Comparison of ENCODE assay signal across 13 cellular contexts in genomic region chr14:86646688-86647687, GRCh38.
DNase-seq lines count a peak whose midpoint lies in the region; ATAC-seq and TF ChIP-seq lines count a peak whose summit lies in the region.
"Had no signal": no experiment of that assay in that cellular context is flagged by ENCODE, and none has a peak within 500 bp of the region (broad histone marks: within the 10 kb centered on the region; RNA-seq: fewer than 3 reads in every experiment).

No MANE protein-coding gene starts in this region.

- H3K9me3 Mint-ChIP-seq in neural crest cell = peaks cover 8% of the 10 kb centered on the region

- H3K4me3 Mint-ChIP-seq in neural crest cell = no peak overlapping the region

- H3K27me3 Mint-ChIP-seq in neural crest cell (ENCODE audit: low read depth) = peaks cover 2% of the 10 kb centered on the region

- TF ChIP-seq POLR2A in ovary (IDR thresholded peaks at IDR 0.05) = no peak

- H3K9me3 ChIP-seq in ovary = no peaks in the 10 kb centered on the region
- H3K9me3 ChIP-seq: colonic mucosa had no signal

- ATAC-seq in HG03354 (IDR thresholded peaks at IDR 0.05; ENCODE audit: poor library complexity, severe bottlenecking, unreplicated experiment) = no peak

- no peaks in the 10 kb centered on the region for H3K27me3 ChIP-seq in ovary
- H3K27me3 ChIP-seq: colonic mucosa had no signal

- intact Hi-C loops in ovary (cut with DNase I) = no loop called here

- TF ChIP-seq CTCF in LNCaP clone FGC (IDR thresholded peaks at IDR 0.05; ENCODE audit: control insufficient read depth, extremely low read depth, insufficient read depth) (0 out of 2 replicates have a peak, but pooled peaks have one; percentile 6), astrocyte of the spinal cord (IDR thresholded peaks at IDR 0.05; ENCODE audit: low read depth, low read length) (peak; percentile 30), neural crest cell (conservative IDR thresholded peaks at IDR 0.05) (peak; percentile 15), ovary (IDR thresholded peaks at IDR 0.05) (no peak), GM13976 (IDR thresholded peaks at IDR 0.05; ENCODE audit: borderline replicate concordance, control extremely low read depth, extremely low read depth, insufficient read depth, missing control alignments) (no peak)

- H3K4me1 Mint-ChIP-seq in neural crest cell = no peaks in the 10 kb centered on the region

- in situ Hi-C loops in astrocyte of the spinal cord (cut with HindIII; ENCODE audit: low sequenced_read_pairs) (no loop called here), GM13976 (cut with MboI; ENCODE audit: low sequenced_read_pairs, unreplicated experiment) (no loop called here)

- no peaks in the 10 kb centered on the region for H3K36me3 ChIP-seq in ovary
- H3K36me3 ChIP-seq: colonic mucosa had no signal

- peak; percentile 30 for DNase-seq in DMS 273 (lab: John Stamatoyannopoulos, UW; ENCODE audit: unreplicated experiment)
- no peak for DNase-seq in DMS 273 treated with DMSO at 0.1 percent for 48 hours (lab: John Stamatoyannopoulos, UW)
- no peak for DNase-seq in LNCaP clone FGC (ENCODE audit: low read depth)
- DNase-seq in astrocyte of the spinal cord (ENCODE audit: low read depth, low spot score) = peak; percentile 27
- no peak for DNase-seq in neural crest cell (ENCODE audit: low read depth, low spot score)
- no peak for DNase-seq in ovary
- DNase-seq in GM13976 (ENCODE audit: low spot score) = no peak
- DNase-seq: 8988T, colonic mucosa, hypothalamus, NCI-H526 treated with DMSO at 0.1 percent for 48 hours, T1000 had no signal

- no peaks in the 10 kb centered on the region for H3K36me3 Mint-ChIP-seq in neural crest cell (ENCODE audit: low read depth)

- H3K4me3 ChIP-seq in LNCaP clone FGC (ENCODE audit: low read depth, low read length) = no peak overlapping the region
- no peak overlapping the region for H3K4me3 ChIP-seq in astrocyte of the spinal cord (ENCODE audit: low read depth, low read length)
- H3K4me3 ChIP-seq in ovary = no peak overlapping the region
- H3K4me3 ChIP-seq: colonic mucosa had no signal

- H3K27ac ChIP-seq in ovary = no peak overlapping the region
- H3K27ac ChIP-seq: colonic mucosa had no signal

- WGBS in ovary, 3 donors = 78 to 90% (median 82%) methylated on average over 4 of the region's 4 CpGs

- no peak for TF ChIP-seq EP300 in ovary (IDR thresholded peaks at IDR 0.05)

- no peak overlapping the region for H3K27ac Mint-ChIP-seq in neural crest cell (ENCODE audit: unreplicated experiment)

- H3K4me1 ChIP-seq in ovary (ENCODE audit: insufficient read depth) = no peaks in the 10 kb centered on the region
- H3K4me1 ChIP-seq: colonic mucosa had no signal

Comparison
In these comparisons a context has a peak if more than half of its experiments do, and no peak if none do; other contexts are left out.
1. DNase-seq: peak in DMS 273 (single experiment) and astrocyte of the spinal cord (single experiment); none in DMS 273 treated with DMSO at 0.1 percent for 48 hours (single experiment), LNCaP clone FGC (single experiment), neural crest cell (single experiment), ovary (0 of 5) and GM13976 (single experiment).
2. CTCF ChIP-seq: peak in LNCaP clone FGC (single experiment), astrocyte of the spinal cord (single experiment) and neural crest cell (single experiment); none in ovary (0 of 3) and GM13976 (single experiment).